ENCODE assay signal across 24 cellular contexts in genomic region chr2:121200419-121201315, GRCh38.
"Had no signal": no experiment of that assay in that cellular context is flagged by ENCODE, and none has a peak within 500 bp of the region (broad histone marks: within the 10 kb centered on the region; RNA-seq: fewer than 3 reads in every experiment).

No MANE protein-coding gene starts in this region.

- H3K9me3 ChIP-seq: body of pancreas, heart left ventricle, pancreas, psoas muscle, sigmoid colon, stomach, suprapubic skin, tibial artery had no signal

- H3K27me3 Mint-ChIP-seq: activated CD4-positive, alpha-beta T cell treated with anti-CD3 and anti-CD28 coated beads for 36 hours; activated CD8-positive, alpha-beta memory T cell treated with anti-CD3 and anti-CD28 coated beads, Interleukin-2, amount 10 ng/mL, durations not matched to agents 7 days and 5 days; activated naive CD8-positive, alpha-beta T cell; T-helper 17 cell had no signal

- H3K27ac Mint-ChIP-seq: activated CD4-positive, alpha-beta T cell treated with anti-CD3 and anti-CD28 coated beads for 36 hours; activated CD8-positive, alpha-beta memory T cell treated with anti-CD3 and anti-CD28 coated beads, Interleukin-2, amount 10 ng/mL, durations not matched to agents 7 days and 5 days; activated CD8-positive, alpha-beta T cell treated with anti-CD3 and anti-CD28 coated beads, Interleukin-2, amount 10 ng/mL, durations not matched to agents 7 days and 5 days; activated naive CD8-positive, alpha-beta T cell; activated T-cell treated with anti-CD3 and anti-CD28 coated beads, Interleukin-2, amount 50 U/mL, for 72 hours; endodermal cell; nephron; stimulated activated naive B cell treated with anti-CD40 and anti-IgM and Interleukin-4, amounts not matched to agents 10 μg/mL and 1 μg/mL and 100 μg/mL, for 72 hours; T-helper 17 cell; WTC11 had no signal

- H3K36me3 Mint-ChIP-seq: activated CD8-positive, alpha-beta memory T cell treated with anti-CD3 and anti-CD28 coated beads, Interleukin-2, amount 10 ng/mL, durations not matched to agents 7 days and 5 days; activated naive CD8-positive, alpha-beta T cell; stimulated activated naive B cell treated with anti-CD40 and anti-IgM and Interleukin-4, amounts not matched to agents 10 μg/mL and 1 μg/mL and 100 μg/mL, for 72 hours; WTC11 had no signal

- H3K9me3 Mint-ChIP-seq: activated T-cell treated with anti-CD3 and anti-CD28 coated beads, Interleukin-2, amount 50 U/mL, for 72 hours; endodermal cell; nephron; stimulated activated naive B cell treated with anti-CD40 and anti-IgM and Interleukin-4, amounts not matched to agents 10 μg/mL and 1 μg/mL and 100 μg/mL, for 72 hours; WTC11 had no signal

- H3K27me3 ChIP-seq: body of pancreas, foreskin keratinocyte, heart left ventricle, pancreas, sigmoid colon, stomach, suprapubic skin, tibial artery had no signal

- H3K4me1 ChIP-seq: body of pancreas, pancreas, sigmoid colon had no signal

- H3K36me3 ChIP-seq: heart left ventricle, pancreas, sigmoid colon, stomach, suprapubic skin, tibial artery had no signal

- DNase-seq: activated CD4-positive, alpha-beta T cell treated with anti-CD3 and anti-CD28 coated beads for 36 hours; activated CD8-positive, alpha-beta memory T cell treated with anti-CD3 and anti-CD28 coated beads, Interleukin-2, amount 10 ng/mL, durations not matched to agents 7 days and 5 days; activated CD8-positive, alpha-beta T cell treated with anti-CD3 and anti-CD28 coated beads, Interleukin-2, amount 10 ng/mL, durations not matched to agents 7 days and 5 days; activated effector memory CD4-positive, alpha-beta T cell treated with Interleukin-2 at 50 U/mL for 16 hours; activated naive CD4-positive, alpha-beta T cell treated with Interleukin-2 at 50 U/mL for 16 hours; activated T-cell treated with anti-CD3 and anti-CD28 coated beads, Interleukin-2, amount 50 U/mL, for 72 hours; body of pancreas; endodermal cell; foreskin keratinocyte; heart left ventricle; sigmoid colon; stimulated activated CD4-positive, alpha-beta T cell treated with anti-CD3 and anti-CD28 coated beads, Interleukin-2, amount 100 ng/mL, for 24 hours; stimulated activated naive B cell treated with anti-CD40 and anti-IgM and Interleukin-4, amounts not matched to agents 10 μg/mL and 1 μg/mL and 100 μg/mL, for 72 hours; stomach; T-helper 17 cell; T1000 had no signal

- H3K27ac ChIP-seq: body of pancreas, foreskin keratinocyte, heart left ventricle, pancreas, psoas muscle, sigmoid colon, stomach, suprapubic skin, tibial artery had no signal

- H3K4me3 Mint-ChIP-seq: activated CD4-positive, alpha-beta T cell treated with anti-CD3 and anti-CD28 coated beads for 36 hours; activated CD8-positive, alpha-beta memory T cell treated with anti-CD3 and anti-CD28 coated beads, Interleukin-2, amount 10 ng/mL, durations not matched to agents 7 days and 5 days; activated CD8-positive, alpha-beta T cell treated with anti-CD3 and anti-CD28 coated beads, Interleukin-2, amount 10 ng/mL, durations not matched to agents 7 days and 5 days; activated naive CD8-positive, alpha-beta T cell; activated T-cell treated with anti-CD3 and anti-CD28 coated beads, Interleukin-2, amount 50 U/mL, for 72 hours; endodermal cell; nephron; stimulated activated naive B cell treated with anti-CD40 and anti-IgM and Interleukin-4, amounts not matched to agents 10 μg/mL and 1 μg/mL and 100 μg/mL, for 72 hours; T-helper 17 cell; WTC11 had no signal

- H3K4me1 Mint-ChIP-seq: activated CD4-positive, alpha-beta T cell treated with anti-CD3 and anti-CD28 coated beads for 36 hours; activated CD8-positive, alpha-beta memory T cell treated with anti-CD3 and anti-CD28 coated beads, Interleukin-2, amount 10 ng/mL, durations not matched to agents 7 days and 5 days; nephron; stimulated activated naive B cell treated with anti-CD40 and anti-IgM and Interleukin-4, amounts not matched to agents 10 μg/mL and 1 μg/mL and 100 μg/mL, for 72 hours; T-helper 17 cell had no signal

- H3K4me3 ChIP-seq: body of pancreas, heart left ventricle, lung, pancreas, psoas muscle, sigmoid colon, stomach, suprapubic skin, tibial artery had no signal
